Comparison of ENCODE assay signal across 21 cellular contexts in the genomic region with DNA sequence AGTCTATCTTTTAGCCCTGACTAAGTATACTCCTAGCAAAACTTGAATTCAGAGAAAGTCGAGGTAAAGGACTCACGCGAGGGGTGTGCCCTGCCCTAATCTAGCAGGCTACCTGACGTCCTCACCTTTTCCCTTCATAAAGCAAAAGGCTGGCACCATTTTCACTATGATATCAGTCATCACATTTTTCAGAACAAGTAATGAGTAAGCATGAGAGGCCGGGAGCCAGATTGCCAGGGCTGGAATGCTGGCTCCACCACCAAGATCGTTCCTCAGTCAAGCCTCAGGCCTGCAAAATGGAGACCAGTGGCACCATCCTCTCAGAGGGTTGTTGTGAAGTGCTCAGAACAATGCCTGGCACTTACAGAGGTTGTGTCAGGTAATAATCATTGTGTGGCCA. TPM values are rescaled to one million over a fixed set of nuclear protein-coding genes. Genes with fewer than 3 reads are reported as not detected.
DNase-seq lines count a peak whose midpoint lies in the region; ATAC-seq and TF ChIP-seq lines count a peak whose summit lies in the region.
"Had no signal": no experiment of that assay in that cellular context is flagged by ENCODE, and none has a peak within 500 bp of the region (broad histone marks: within the 10 kb centered on the region; RNA-seq: fewer than 3 reads in every experiment).

No MANE protein-coding gene starts in this region.

- H4K20me1 ChIP-seq in osteoblast (ENCODE audit: insufficient read depth, low read length) = no peaks in the 10 kb centered on the region
- no peaks in the 10 kb centered on the region for H4K20me1 ChIP-seq in MM.1S (ENCODE audit: insufficient read depth, low read length)

- no peak overlapping the region for H3K9ac ChIP-seq in MM.1S (ENCODE audit: low read length)

- POLR2A ChIA-PET in RWPE1 (lab: Yijun Ruan, JAX; ENCODE audit: low non-redundant PET) = no interaction called here

- peak overlapping the region; percentile 63 for H2AFZ ChIP-seq in osteoblast (ENCODE audit: low read length)
- H2AFZ ChIP-seq in MM.1S (ENCODE audit: low read length) = no peak overlapping the region

- H3K36me3 ChIP-seq in osteoblast (ENCODE audit: insufficient read depth, low read length) = no peaks in the 10 kb centered on the region
- H3K36me3 ChIP-seq in MM.1S (replicated peaks; ENCODE audit: insufficient read depth, low read length) = no peaks in the 10 kb centered on the region
- H3K36me3 ChIP-seq: ovary had no signal

- no peaks in the 10 kb centered on the region for H3F3A ChIP-seq in MM.1S (ENCODE audit: insufficient read depth, low read length)

- H3K27ac ChIP-seq in RWPE1 (peak overlapping the region; percentile 73), osteoblast (ENCODE audit: low read depth, low read length) (peak overlapping the region; percentile 3), MM.1S (ENCODE audit: low read length) (no peak overlapping the region)
- H3K27ac ChIP-seq: body of pancreas, ovary, testis had no signal

- TF ChIP-seq CTCF in RWPE1 (conservative IDR thresholded peaks at IDR 0.05; ENCODE audit: low read depth) (no peak), osteoblast (IDR thresholded peaks at IDR 0.05; ENCODE audit: extremely low read depth, low read depth, low read length) (no peak), MM.1S (IDR thresholded peaks at IDR 0.05; ENCODE audit: low read length) (no peak)

- H3K9me3 ChIP-seq in osteoblast (ENCODE audit: low read depth, low read length) (no peaks in the 10 kb centered on the region), MM.1S (replicated peaks; ENCODE audit: insufficient read depth, low read length) (no peaks in the 10 kb centered on the region)
- H3K9me3 ChIP-seq: body of pancreas, ovary, testis had no signal

- CTCF ChIA-PET in RWPE1 (lab: Yijun Ruan, JAX) = no interaction called here

- H3K4me1 ChIP-seq in osteoblast (ENCODE audit: insufficient read depth, low read length) (peaks cover 36% of the 10 kb centered on the region), MM.1S (ENCODE audit: low read length) (no peaks in the 10 kb centered on the region)
- H3K4me1 ChIP-seq: body of pancreas, testis had no signal

- H3K79me2 ChIP-seq in osteoblast (ENCODE audit: insufficient read depth, low read length) (no peaks in the 10 kb centered on the region), MM.1S (ENCODE audit: low read length) (no peaks in the 10 kb centered on the region)

- ATAC-seq in esophagus mucosa = peak; percentile 88
- ATAC-seq: body of pancreas; CD8-positive, alpha-beta T cell; naive thymus-derived CD4-positive, alpha-beta T cell; Panc1; sciatic nerve had no signal

- H3K9me2 ChIP-seq in MM.1S (replicated peaks; ENCODE audit: insufficient read depth, low read length) = no peaks in the 10 kb centered on the region

- H3K4me3 ChIP-seq in osteoblast (ENCODE audit: insufficient read depth, low read length) (no peak overlapping the region), MM.1S (ENCODE audit: low read length) (no peak overlapping the region)
- H3K4me3 ChIP-seq: body of pancreas, ovary, testis had no signal

- peak; percentile 51 for DNase-seq in EH (ENCODE audit: low read depth)
- peak; percentile 40 for DNase-seq in RWPE1 (ENCODE audit: low spot score)
- DNase-seq in osteoblast (ENCODE audit: insufficient read length, low spot score, missing footprints) = peak; percentile 62
- DNase-seq in MM.1S = no peak
- DNase-seq in activated CD4-positive, alpha-beta T cell treated with anti-CD3 and anti-CD28 coated beads, Interleukin-2, amount 50 U/mL, for 48 hours = no peak
- no peak for DNase-seq in NCI-H2081 treated with DMSO at 0.1 percent for 48 hours (lab: John Stamatoyannopoulos, UW)
- DNase-seq: activated CD4-positive, alpha-beta T cell treated with anti-CD3 and anti-CD28 coated beads for 1 hour; body of pancreas; CD8-positive, alpha-beta T cell; DMS153; endodermal cell; foreskin fibroblast; mesendoderm; naive thymus-derived CD4-positive, alpha-beta T cell; NCI-H2227 treated with DMSO at 0.1 percent for 48 hours; ovary; testis had no signal

- H3K27me3 ChIP-seq in osteoblast (ENCODE audit: insufficient read depth, low read length) (no peaks in the 10 kb centered on the region), MM.1S (replicated peaks; ENCODE audit: insufficient read depth, low read length) (no peaks in the 10 kb centered on the region)
- H3K27me3 ChIP-seq: body of pancreas, ovary, testis had no signal

- no peak overlapping the region for H3K4me2 ChIP-seq in osteoblast (ENCODE audit: insufficient read depth, low read length)
- H3K4me2 ChIP-seq in MM.1S (ENCODE audit: low read depth, low read length) = no peak overlapping the region

RNA-seq across cellular contexts. Expression of a gene that starts 18.7 kb away (rescaled TPM):
- 8.9 TPM for total RNA-seq in esophagus mucosa
- 1.8 TPM in 2 replicates for total RNA-seq in osteoblast
- total RNA-seq: activated T-helper 1 cell treated with anti-CD3 and anti-CD28 coated beads, Interleukin-12 subunit alpha, Interleukin-12 subunit beta, Interleukin-2, Interleukin-4 antibody, amounts not matched to agents 30 ng/mL and 10 ng/mL and 1 ng/mL, durations not matched to agents 14 hours and 24 hours and 36 hours; CD8-positive, alpha-beta T cell had no signal

Comparison
In these comparisons a context has a peak if more than half of its experiments do, and no peak if none do; other contexts are left out.
1. DNase-seq: peak in EH (single experiment), RWPE1 (single experiment) and osteoblast (single experiment); none in MM.1S (single experiment), activated CD4-positive, alpha-beta T cell treated with anti-CD3 and anti-CD28 coated beads, Interleukin-2, amount 50 U/mL, for 48 hours (0 of 2) and NCI-H2081 treated with DMSO at 0.1 percent for 48 hours (single experiment).